20 cellular contexts compared by ENCODE assay signal in the genomic region with DNA sequence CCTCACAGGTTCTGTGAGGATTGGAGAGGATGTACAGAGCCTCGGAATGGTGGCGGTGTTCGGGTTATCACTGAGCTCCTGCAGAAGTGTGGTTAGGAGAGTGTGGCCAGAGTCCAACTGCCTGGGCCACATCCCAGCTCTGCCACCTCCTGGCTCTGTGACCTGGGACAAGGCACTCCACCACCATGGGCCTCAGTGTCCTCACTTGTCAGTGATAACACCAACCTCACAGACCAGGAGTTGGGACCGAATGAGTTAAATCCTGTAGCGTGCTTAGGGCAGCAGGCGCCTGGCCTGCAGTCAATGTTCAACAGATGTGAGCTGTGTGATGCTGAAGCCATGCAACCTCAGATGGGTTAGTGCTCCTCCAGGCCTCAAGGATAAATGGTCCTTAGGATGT. TPM values are rescaled to one million over a fixed set of nuclear protein-coding genes. Genes with fewer than 3 reads are reported as not detected.
A peak's percentile ranks its signal among the peaks of the same experiment; 100 is the strongest.
DNase-seq lines count a peak whose midpoint lies in the region; ATAC-seq and TF ChIP-seq lines count a peak whose summit lies in the region.
"Had no signal": no experiment of that assay in that cellular context is flagged by ENCODE, and none has a peak within 500 bp of the region (broad histone marks: within the 10 kb centered on the region; RNA-seq: fewer than 3 reads in every experiment).

No MANE protein-coding gene starts in this region.

- TF ChIP-seq CTCF in Caco-2 (IDR thresholded peaks at IDR 0.05; ENCODE audit: insufficient read depth in 1 of 2, low read depth in 1 of 2, low read length in 1 of 2, severe bottlenecking in 1 of 2, unreplicated experiment in 1 of 2) (no peak), stomach (IDR thresholded peaks at IDR 0.05) (no peak)

- H3K36me3 ChIP-seq in Caco-2 (ENCODE audit: control insufficient read depth, insufficient read depth, low read length), result peaks cover 3% of the 10 kb centered on the region
- peaks cover 8 to 65% (median 53%) of the 10 kb centered on the region in 4 donors for H3K36me3 ChIP-seq in stomach
- H3K36me3 ChIP-seq: SJCRH30 had no signal

- TF ChIP-seq POLR2A in stomach (IDR thresholded peaks at IDR 0.05), result no peak

- H3K27ac ChIP-seq in cingulate gyrus (ENCODE audit: low read depth, low read length) (peak overlapping the region; percentile 0), substantia nigra (ENCODE audit: low read depth, low read length, poor library complexity, severe bottlenecking) (peak overlapping the region; percentile 23), stomach (no peak overlapping the region)
- H3K27ac ChIP-seq: BLaER1 treated with 17β-estradiol and CSF1 and Interleukin-3, amounts not matched to agents 10 nM and 100 nM; SJCRH30 had no signal

- no peaks in the 10 kb centered on the region for H3K27me3 ChIP-seq in Caco-2 (replicated peaks; ENCODE audit: control insufficient read depth, insufficient read depth, low read length)
- no peaks in the 10 kb centered on the region for H3K27me3 ChIP-seq in stomach
- H3K27me3 ChIP-seq: BLaER1 treated with 17β-estradiol and CSF1 and Interleukin-3, amounts not matched to agents 10 nM and 100 nM; SJCRH30 had no signal

- peaks cover 14% of the 10 kb centered on the region for H3K4me1 Mint-ChIP-seq in Caco-2 (ENCODE audit: low read depth, unreplicated experiment)
- H3K4me1 Mint-ChIP-seq: CD4-positive, alpha-beta memory T cell had no signal

- no peak for TF ChIP-seq EP300 in stomach (IDR thresholded peaks at IDR 0.05)

- no TSS peak for BruUV-seq in Caco-2 (replicated peaks; lab: Mats Ljungman, UMichigan)

- no peaks in the 10 kb centered on the region for H3K9me3 ChIP-seq in Caco-2
- no peaks in the 10 kb centered on the region for H3K9me3 ChIP-seq in stomach
- H3K9me3 ChIP-seq: BLaER1 treated with 17β-estradiol and CSF1 and Interleukin-3, amounts not matched to agents 10 nM and 100 nM; SJCRH30 had no signal

- intact Hi-C loops in Caco-2 (cut with micrococcal nuclease; ENCODE audit: unreplicated experiment), result no loop called here
- intact Hi-C loops in left ventricle myocardium superior (cut with micrococcal nuclease), result no loop called here
- intact Hi-C loops in stomach (cut with DNase I; ENCODE audit: low total_unique reads), result no loop called here

- DNase-seq in Caco-2 (no peak), left ventricle myocardium superior (peak; percentile 64), substantia nigra (lab: John Stamatoyannopoulos, UW) (peak in 3 of 49 donors; percentile 22 to 53 (median 31)), stomach (no peak), inferior parietal cortex (ENCODE audit: extremely low spot score) (no peak), NCI-H345 (lab: John Stamatoyannopoulos, UW) (no peak)
- DNase-seq: CD4-positive, alpha-beta memory T cell; DND-41; KG1; NCI-H1092; NCI-H1436; NCI-H1930; NCI-H2227 treated with DMSO at 0.1 percent for 48 hours; NCI-H524; NCI-H774; NK-92 treated with Interleukin-12 subunit alpha and Interleukin-12 subunit beta, amount 100 ng/mL, for 24 hours; SJCRH30 had no signal

- H3K27me3 Mint-ChIP-seq in Caco-2 (ENCODE audit: insufficient read depth, unreplicated experiment), result no peaks in the 10 kb centered on the region
- H3K27me3 Mint-ChIP-seq: CD4-positive, alpha-beta memory T cell had no signal

- CTCF ChIA-PET in Caco-2 (lab: Charles Lee), result interaction anchor here (1.2 kb wide), 1 partner anchor 19 kb away, joined by 4 read pairs; no protein-coding TSS in a partner anchor

- no peaks in the 10 kb centered on the region for H3K9me3 Mint-ChIP-seq in Caco-2 (ENCODE audit: unreplicated experiment)
- H3K9me3 Mint-ChIP-seq: CD4-positive, alpha-beta memory T cell had no signal

- ATAC-seq in left ventricle myocardium superior, result peak; percentile 91
- ATAC-seq: HCT116 had no signal

- H3K4me3 ChIP-seq in Caco-2 (ENCODE audit: low read depth, low read length) (no peak overlapping the region), stomach (no peak overlapping the region)
- H3K4me3 ChIP-seq: BLaER1 treated with 17β-estradiol and CSF1 and Interleukin-3, amounts not matched to agents 10 nM and 100 nM; SJCRH30 had no signal

- peaks cover 22% of the 10 kb centered on the region for H3K36me3 Mint-ChIP-seq in Caco-2 (ENCODE audit: insufficient read depth, unreplicated experiment)
- H3K36me3 Mint-ChIP-seq: CD4-positive, alpha-beta memory T cell had no signal

- H3K27ac Mint-ChIP-seq in Caco-2 (ENCODE audit: unreplicated experiment), result peak overlapping the region; percentile 90
- H3K27ac Mint-ChIP-seq: CD4-positive, alpha-beta memory T cell had no signal

- H3K4me1 ChIP-seq in Caco-2 (peaks cover 25% of the 10 kb centered on the region), stomach (peaks cover 0 to 20% (median 6%) of the 10 kb centered on the region in 4 donors)
- H3K4me1 ChIP-seq: SJCRH30 had no signal

- WGBS in stomach, 5 donors, result 73 to 91% (median 86%) methylated on average over 6 of the region's 6 CpGs; no CpG with 5 or more reads in 1 of the 5 donors

- POLR2A ChIA-PET in Caco-2 (lab: Charles Lee), result no interaction called here

- H3K4me3 Mint-ChIP-seq in Caco-2 (ENCODE audit: unreplicated experiment), result no peak overlapping the region
- H3K4me3 Mint-ChIP-seq: CD4-positive, alpha-beta memory T cell had no signal

RNA-seq across cellular contexts. Expression of a gene that starts 23.6 kb away (rescaled TPM):
- total RNA-seq in Caco-2 (2022), result 31.6 and 33.3 TPM in 2 replicates
- 18.1 TPM for total RNA-seq in left ventricle myocardium superior
- 10 to 100 TPM in 1 of 5 donors, 1 to 10 TPM in 3, under 1 TPM in 1; 0.29 to 35.5 (median 8.8) TPM for total RNA-seq in stomach
- polyA plus RNA-seq in stomach, result 1 to 10 TPM; 5.7 to 8.5 (median 7.0) TPM
- polyA plus RNA-seq: CD4-positive, alpha-beta memory T cell had no signal

Comparison
In these comparisons a context has a peak if more than half of its experiments do, and no peak if none do; other contexts are left out.
1. H3K27ac ChIP-seq: peak in cingulate gyrus (single experiment) and substantia nigra (single experiment); none in stomach (0 of 5).